ENCODE assay signal across 8 cellular contexts in the genomic region with DNA sequence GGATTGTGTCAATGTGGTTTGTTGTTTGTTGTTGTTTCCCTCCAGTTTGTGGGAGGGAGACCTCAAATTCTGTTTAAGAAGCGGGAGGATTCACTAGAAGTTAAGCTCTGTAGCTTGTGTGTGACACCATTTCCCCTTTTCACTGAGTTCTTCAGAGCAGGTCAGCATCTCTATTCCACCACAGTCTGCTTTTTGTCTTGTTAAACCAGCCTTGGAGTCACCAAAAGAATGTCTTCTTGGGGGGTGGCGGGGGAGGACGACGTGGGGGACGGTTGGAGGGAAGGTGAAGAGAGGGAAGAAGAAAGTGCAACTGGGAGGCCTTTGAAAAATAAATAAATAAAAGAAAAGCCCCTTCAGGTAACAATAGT.
A peak's percentile ranks its signal among the peaks of the same experiment; 100 is the strongest.
DNase-seq lines count a peak whose midpoint lies in the region; ATAC-seq lines count a peak whose summit lies in the region.

No MANE protein-coding gene starts in this region.

- peaks cover 28% of the 10 kb centered on the region for H3K27me3 Mint-ChIP-seq in activated naive CD8-positive, alpha-beta T cell

- no peaks in the 10 kb centered on the region for H3K9me3 Mint-ChIP-seq in activated naive CD8-positive, alpha-beta T cell (ENCODE audit: low read depth)

- peak overlapping the region; percentile 81 to 83 for H3K4me3 ChIP-seq in muscle layer of colon (ENCODE audit: low read depth in 1 of 2, low read length in 2 of 2)

- DNase-seq in NCI-H82 (lab: John Stamatoyannopoulos, UW), result peak; percentile 41
- DNase-seq in NCI-H82 treated with DMSO at 0.1 percent for 48 hours (lab: John Stamatoyannopoulos, UW; ENCODE audit: unreplicated experiment), result no peak
- no peak for DNase-seq in stimulated activated CD4-positive, alpha-beta T cell treated with anti-CD3 and anti-CD28 coated beads, Interleukin-12 subunit alpha, Interleukin-12 subunit beta, amount 100 ng/mL, for 4 hours
- no peak for DNase-seq in DMS 273 treated with DMSO at 0.1 percent for 48 hours (lab: John Stamatoyannopoulos, UW)
- no peak for DNase-seq in NCI-H2081 treated with DMSO at 0.1 percent for 48 hours (lab: John Stamatoyannopoulos, UW)

- peaks cover 4% of the 10 kb centered on the region for H3K4me1 ChIP-seq in muscle layer of colon (ENCODE audit: insufficient read depth, low read length)

- H3K9ac ChIP-seq in muscle layer of colon (ENCODE audit: low read length), result peak overlapping the region; percentile 37

- H3K9me3 ChIP-seq in muscle layer of colon (ENCODE audit: low read length), result no peaks in the 10 kb centered on the region

- H3K27me3 ChIP-seq in muscle layer of colon (ENCODE audit: control insufficient read depth in 1 of 2, insufficient read depth in 2 of 2, low read length in 2 of 2), result peaks cover 5 to 16% of the 10 kb centered on the region in 2 donors

- peak overlapping the region; percentile 64 for H3K27ac ChIP-seq in muscle layer of colon (ENCODE audit: low read depth, low read length)

- peaks cover 33% of the 10 kb centered on the region for H3K4me1 Mint-ChIP-seq in activated naive CD8-positive, alpha-beta T cell (ENCODE audit: low read depth)

- no peaks in the 10 kb centered on the region for H3K36me3 Mint-ChIP-seq in activated naive CD8-positive, alpha-beta T cell

- H3K36me3 ChIP-seq in muscle layer of colon (ENCODE audit: insufficient read depth, low read length), result no peaks in the 10 kb centered on the region

- peak; percentile 17 for ATAC-seq in HG03025 (IDR thresholded peaks at IDR 0.05; ENCODE audit: low FRiP score, unreplicated experiment)

- H3K4me3 Mint-ChIP-seq in activated naive CD8-positive, alpha-beta T cell, result peak overlapping the region; percentile 84

- H3K27ac Mint-ChIP-seq in activated naive CD8-positive, alpha-beta T cell, result no peak overlapping the region
